ENCODE assay signal across 22 cellular contexts in genomic region chr6:91132461-91132860, GRCh38.
DNase-seq lines count a peak whose midpoint lies in the region; ATAC-seq lines count a peak whose summit lies in the region.
"Had no signal": no experiment of that assay in that cellular context is flagged by ENCODE, and none has a peak within 500 bp of the region (broad histone marks: within the 10 kb centered on the region; RNA-seq: fewer than 3 reads in every experiment).

No MANE protein-coding gene starts in this region.

- DNase-seq in DMS153 treated with DMSO at 0.1 percent for 48 hours (lab: John Stamatoyannopoulos, UW; ENCODE audit: unreplicated experiment) (peak; percentile 13), MG63 (peak; percentile 74), astrocyte of the hippocampus (ENCODE audit: low read depth, low spot score) (peak; percentile 70), kidney tubule cell (ENCODE audit: low spot score) (peak; percentile 87), GF-D8 (lab: John Stamatoyannopoulos, UW) (no peak)
- DNase-seq: activated CD4-positive, alpha-beta T cell treated with anti-CD3 and anti-CD28 coated beads, Interleukin-2, amount 50 U/mL, for 4 hours; activated naive CD4-positive, alpha-beta T cell treated with anti-CD3 and anti-CD28 coated beads, Interleukin-2, amount 50 U/mL, for 16 hours; activated T-cell treated with anti-CD3 and anti-CD28 coated beads, Interleukin-2, amount 50 U/mL, for 4 hours; brain microvascular endothelial cell; EL; heart left ventricle; kidney; NCI-H1930; NCI-H526; psoas muscle; thyroid gland had no signal

- ATAC-seq in GM21367 (IDR thresholded peaks at IDR 0.05; ENCODE audit: unreplicated experiment) = no peak
- no peak for ATAC-seq in HG03025 (IDR thresholded peaks at IDR 0.05; ENCODE audit: low FRiP score, unreplicated experiment)
- ATAC-seq: activated T-cell treated with anti-CD3 and anti-CD28 coated beads, Interleukin-2, amount 50 U/mL, for 4 hours; HCT116; heart left ventricle; HepG2; psoas muscle had no signal

- H3K4me3 ChIP-seq in MG63 = no peak overlapping the region
- H3K4me3 ChIP-seq: BLaER1, esophagus muscularis mucosa, heart left ventricle, psoas muscle, thyroid gland had no signal

- H3K9me3 ChIP-seq in MG63 = no peaks in the 10 kb centered on the region
- H3K9me3 ChIP-seq: BLaER1, esophagus muscularis mucosa, heart left ventricle, psoas muscle, thyroid gland had no signal

- no peaks in the 10 kb centered on the region for H3K36me3 ChIP-seq in MG63
- H3K36me3 ChIP-seq: BLaER1, brain microvascular endothelial cell, esophagus muscularis mucosa, heart left ventricle, thyroid gland had no signal

- H3K27me3 ChIP-seq in MG63 = no peaks in the 10 kb centered on the region
- H3K27me3 ChIP-seq: BLaER1, brain microvascular endothelial cell, esophagus muscularis mucosa, heart left ventricle, thyroid gland had no signal
